9 cellular contexts compared by ENCODE assay signal in genomic region chr6:34390531-34391013, GRCh38. TPM values are rescaled to one million over a fixed set of nuclear protein-coding genes. Genes with fewer than 3 reads are reported as not detected.
DNase-seq lines count a peak whose midpoint lies in the region; ATAC-seq and TF ChIP-seq lines count a peak whose summit lies in the region.
"Had no signal": no experiment of that assay in that cellular context is flagged by ENCODE, and none has a peak within 500 bp of the region (broad histone marks: within the 10 kb centered on the region; RNA-seq: fewer than 3 reads in every experiment).

No MANE protein-coding gene starts in this region.

- peaks cover 0 to 26% (median 12%) of the 10 kb centered on the region in 11 experiments; a peak in 17 of 22 replicates for H3K9me3 ChIP-seq in BLaER1 treated with 17β-estradiol and CSF1 and Interleukin-3, amounts not matched to agents 10 nM and 100 nM (replicated peaks in 1 of 11)
- H3K9me3 ChIP-seq in endocrine pancreas (ENCODE audit: control insufficient read depth, low read length) (no peaks in the 10 kb centered on the region), parathyroid adenoma (ENCODE audit: control insufficient read depth, low read length) (no peaks in the 10 kb centered on the region)

- ATAC-seq in GM19035 (IDR thresholded peaks at IDR 0.05; ENCODE audit: unreplicated experiment) = no peak
- ATAC-seq: WTC11 had no signal

- H3K27me3 ChIP-seq in BLaER1 treated with 17β-estradiol and CSF1 and Interleukin-3, amounts not matched to agents 10 nM and 100 nM = no peaks in the 10 kb centered on the region
- H3K27me3 ChIP-seq in endocrine pancreas (ENCODE audit: control insufficient read depth, insufficient read depth, low read length) (no peaks in the 10 kb centered on the region), parathyroid adenoma (ENCODE audit: control insufficient read depth, insufficient read depth, low read length) (no peaks in the 10 kb centered on the region)

- DNase-seq in NB4 (ENCODE audit: low read depth) (no peak), HFFc6 (no peak), anterior cingulate cortex (lab: John Stamatoyannopoulos, UW) (no peak), LoVo (ENCODE audit: low spot score) (no peak)

- H4K20me1 ChIP-seq in BLaER1 treated with 17β-estradiol and CSF1 and Interleukin-3, amounts not matched to agents 10 nM and 100 nM = peaks cover 13 to 56% (median 35%) of the 10 kb centered on the region in 11 experiments; a peak in 20 of 22 replicates

- H3K4me3 ChIP-seq in BLaER1 treated with 17β-estradiol and CSF1 and Interleukin-3, amounts not matched to agents 10 nM and 100 nM = peak overlapping the region; percentile 80 to 100 (median 95)
- H3K4me3 ChIP-seq in NB4 (ENCODE audit: low read depth, low read length) (peak overlapping the region; percentile 95), endocrine pancreas (ENCODE audit: control insufficient read depth, insufficient read depth, low read length) (peak overlapping the region; percentile 94), parathyroid adenoma (ENCODE audit: low read depth, low read length) (peak overlapping the region; percentile 20)

- H3K27ac Mint-ChIP-seq in HFFc6 = no peak overlapping the region
- H3K27ac Mint-ChIP-seq: WTC11 had no signal

- H3K4me2 ChIP-seq in BLaER1 treated with 17β-estradiol and CSF1 and Interleukin-3, amounts not matched to agents 10 nM and 100 nM = peak overlapping the region; percentile 72 to 93 (median 83)
- H3K4me2 ChIP-seq in parathyroid adenoma (ENCODE audit: low read length) = peak overlapping the region; percentile 86

- H3K9ac ChIP-seq in BLaER1 treated with 17β-estradiol and CSF1 and Interleukin-3, amounts not matched to agents 10 nM and 100 nM = peak overlapping the region; percentile 92 to 99 (median 98)
- H3K9ac ChIP-seq in endocrine pancreas (ENCODE audit: control insufficient read depth, insufficient read depth, low read length) (peak overlapping the region; percentile 72), parathyroid adenoma (no peak overlapping the region)

- TF ChIP-seq CTCF in NB4 (IDR thresholded peaks at IDR 0.05; ENCODE audit: low read depth, low read length) (no peak), parathyroid adenoma (IDR thresholded peaks at IDR 0.05) (no peak), HFFc6 (IDR thresholded peaks at IDR 0.05) (no peak)

- no peak overlapping the region for H2AFZ ChIP-seq in parathyroid adenoma

- H3K36me3 Mint-ChIP-seq in HFFc6 (ENCODE audit: low read depth) = no peaks in the 10 kb centered on the region

- peaks cover 4 to 36% (median 17%) of the 10 kb centered on the region in 11 experiments; a peak in 14 of 22 replicates for H3K36me3 ChIP-seq in BLaER1 treated with 17β-estradiol and CSF1 and Interleukin-3, amounts not matched to agents 10 nM and 100 nM
- H3K36me3 ChIP-seq in endocrine pancreas (ENCODE audit: control insufficient read depth, insufficient read depth, low read length) (no peaks in the 10 kb centered on the region), parathyroid adenoma (ENCODE audit: control insufficient read depth, insufficient read depth, low read length) (no peaks in the 10 kb centered on the region)

- H3K27me3 Mint-ChIP-seq in HFFc6 (ENCODE audit: insufficient read depth) = no peaks in the 10 kb centered on the region; the same call in 1 of the 2 replicates

- no peak for TF ChIP-seq POLR2A in NB4 (IDR thresholded peaks at IDR 0.05; ENCODE audit: extremely low read depth, insufficient read length)

- H3K4me3 Mint-ChIP-seq in HFFc6 = no peak overlapping the region
- H3K4me3 Mint-ChIP-seq: WTC11 had no signal

- peaks cover 37% of the 10 kb centered on the region for H3K4me1 Mint-ChIP-seq in HFFc6 (ENCODE audit: low read depth)

- H3K9me3 Mint-ChIP-seq in HFFc6 = no peaks in the 10 kb centered on the region

- peaks cover 45% of the 10 kb centered on the region for H3K79me2 ChIP-seq in parathyroid adenoma

- H3K27ac ChIP-seq in BLaER1 treated with 17β-estradiol and CSF1 and Interleukin-3, amounts not matched to agents 10 nM and 100 nM = peak overlapping the region; percentile 96 to 99 (median 98); a peak in 21 of 22 replicates
- no peak overlapping the region for H3K27ac ChIP-seq in parathyroid adenoma

- H3K4me1 ChIP-seq in BLaER1 treated with 17β-estradiol and CSF1 and Interleukin-3, amounts not matched to agents 10 nM and 100 nM = peaks cover 51 to 71% (median 60%) of the 10 kb centered on the region in 10 experiments
- H3K4me1 ChIP-seq in endocrine pancreas (ENCODE audit: control insufficient read depth, insufficient read depth, low read length) (peaks cover 5% of the 10 kb centered on the region), parathyroid adenoma (no peaks in the 10 kb centered on the region)

RNA-seq across cellular contexts. Expression of gene NUDT3, which starts 1.9 kb away (rescaled TPM):
- total RNA-seq in HFFc6 (2021; fragmentation: NEBNext Ultra II Directional; extraction: Animal tissue kit (Norgen Biotek cat#: 25700)) = 10 to 100 TPM; 11.3 to 18.9 (median 16.6) TPM

RNA-seq across cellular contexts. Expression of gene RPS10, which starts 35.3 kb away (rescaled TPM):
- 1,000 to 10,000 TPM; 1,585 to 1,769 (median 1,649) TPM for total RNA-seq in HFFc6 (2021; fragmentation: NEBNext Ultra II Directional; extraction: Animal tissue kit (Norgen Biotek cat#: 25700))

Comparison
In these comparisons a context has a peak if more than half of its experiments do, and no peak if none do; other contexts are left out.
1. H3K4me3 ChIP-seq: peak in every context shown above with its lines; median percentile 95 in BLaER1 treated with 17β-estradiol and CSF1 and Interleukin-3, amounts not matched to agents 10 nM and 100 nM; 95 in NB4; 94 in endocrine pancreas; 20 in parathyroid adenoma.